Comparison of ENCODE assay signal across 27 cellular contexts in genomic region chr5:57741326-57741725, GRCh38.
"Had no signal": no experiment of that assay in that cellular context is flagged by ENCODE, and none has a peak within 500 bp of the region (broad histone marks: within the 10 kb centered on the region; RNA-seq: fewer than 3 reads in every experiment).

No MANE protein-coding gene starts in this region.

- H3K4me3 Mint-ChIP-seq: activated CD4-positive, alpha-beta memory T cell treated with anti-CD3 and anti-CD28 coated beads for 36 hours; activated CD4-positive, alpha-beta T cell treated with anti-CD3 and anti-CD28 coated beads, Interleukin-2, amount 10 ng/mL, durations not matched to agents 24 days and 14 days; activated naive CD4-positive, alpha-beta T cell treated with anti-CD3 and anti-CD28 coated beads for 36 hours; activated naive CD8-positive, alpha-beta T cell treated with anti-CD3 and anti-CD28 coated beads for 36 hours; activated T-helper 1 cell treated with anti-CD3 and anti-CD28 coated beads, Interleukin-12 subunit alpha, Interleukin-12 subunit beta, Interleukin-2, Interleukin-4 antibody, amounts not matched to agents 30 ng/mL and 10 ng/mL and 1 ng/mL, durations not matched to agents 14 hours and 24 hours and 36 hours; mesothelial cell of epicardium; naive B cell; neural crest cell; T-helper 17 cell had no signal

- H3K27ac ChIP-seq: adrenal gland, body of pancreas, coronary artery, suprapubic skin, tibial artery, upper lobe of right lung had no signal

- H3K27ac Mint-ChIP-seq: activated CD4-positive, alpha-beta memory T cell treated with anti-CD3 and anti-CD28 coated beads for 36 hours; activated CD4-positive, alpha-beta T cell treated with anti-CD3 and anti-CD28 coated beads, Interleukin-2, amount 10 ng/mL, durations not matched to agents 24 days and 14 days; activated naive CD4-positive, alpha-beta T cell treated with anti-CD3 and anti-CD28 coated beads for 36 hours; activated naive CD8-positive, alpha-beta T cell treated with anti-CD3 and anti-CD28 coated beads for 36 hours; activated T-helper 1 cell treated with anti-CD3 and anti-CD28 coated beads, Interleukin-12 subunit alpha, Interleukin-12 subunit beta, Interleukin-2, Interleukin-4 antibody, amounts not matched to agents 30 ng/mL and 10 ng/mL and 1 ng/mL, durations not matched to agents 14 hours and 24 hours and 36 hours; mesothelial cell of epicardium; naive B cell; T-helper 17 cell had no signal

- DNase-seq: activated CD4-positive, alpha-beta memory T cell treated with anti-CD3 and anti-CD28 coated beads for 36 hours; activated CD4-positive, alpha-beta T cell treated with anti-CD3 and anti-CD28 coated beads, Interleukin-2, amount 10 ng/mL, durations not matched to agents 24 days and 14 days; activated CD4-positive, CD25-positive, alpha-beta regulatory T cell treated with anti-CD3 and anti-CD28 coated beads, Interleukin-2, amount 50 U/mL, for 72 hours; activated CD8-positive, alpha-beta memory T cell treated with anti-CD3 and anti-CD28 coated beads, Interleukin-2, amount 50 U/mL, for 4 hours; activated effector memory CD4-positive, alpha-beta T cell treated with anti-CD3 and anti-CD28 coated beads, Interleukin-2, amount 50 U/mL, for 16 hours; activated naive CD4-positive, alpha-beta T cell treated with anti-CD3 and anti-CD28 coated beads for 36 hours; activated naive CD8-positive, alpha-beta T cell treated with anti-CD3 and anti-CD28 coated beads for 36 hours; activated T-cell treated with anti-CD3 and anti-CD28 coated beads, Interleukin-2, amount 50 U/mL, for 1 hour; adrenal gland; aorta; body of pancreas; left cardiac atrium; naive B cell; nucleus accumbens; posterior cingulate gyrus; right cardiac atrium; stimulated activated CD4-positive, alpha-beta T cell treated with anti-CD3 and anti-CD28 coated beads, Interleukin-15, amount 100 ng/mL, for 24 hours; stimulated activated CD4-positive, alpha-beta T cell treated with anti-CD3 and anti-CD28 coated beads, Interleukin-2, amount 100 ng/mL, for 24 hours; stimulated activated naive CD4-positive, alpha-beta T cell; T-helper 17 cell; tibial artery; upper lobe of right lung had no signal

- H3K36me3 Mint-ChIP-seq: activated CD4-positive, alpha-beta memory T cell treated with anti-CD3 and anti-CD28 coated beads for 36 hours; activated naive CD8-positive, alpha-beta T cell treated with anti-CD3 and anti-CD28 coated beads for 36 hours; mesothelial cell of epicardium; naive B cell had no signal

- H3K36me3 ChIP-seq: adrenal gland, suprapubic skin, tibial artery, upper lobe of right lung had no signal

- H3K27me3 Mint-ChIP-seq: activated CD4-positive, alpha-beta memory T cell treated with anti-CD3 and anti-CD28 coated beads for 36 hours; activated CD4-positive, alpha-beta T cell treated with anti-CD3 and anti-CD28 coated beads, Interleukin-2, amount 10 ng/mL, durations not matched to agents 24 days and 14 days; activated naive CD8-positive, alpha-beta T cell treated with anti-CD3 and anti-CD28 coated beads for 36 hours; naive B cell had no signal

- H3K4me1 Mint-ChIP-seq: activated CD4-positive, alpha-beta T cell treated with anti-CD3 and anti-CD28 coated beads, Interleukin-2, amount 10 ng/mL, durations not matched to agents 24 days and 14 days; activated naive CD8-positive, alpha-beta T cell treated with anti-CD3 and anti-CD28 coated beads for 36 hours; naive B cell had no signal

- H3K4me3 ChIP-seq: adrenal gland, body of pancreas, coronary artery, suprapubic skin, tibial artery, upper lobe of right lung had no signal

- H3K27me3 ChIP-seq: adrenal gland, body of pancreas, suprapubic skin, tibial artery, upper lobe of right lung had no signal

- H3K9me3 ChIP-seq: adrenal gland, body of pancreas, suprapubic skin, tibial artery, upper lobe of right lung had no signal

- ATAC-seq: body of pancreas, left cardiac atrium, right cardiac atrium, T-helper 17 cell, upper lobe of right lung had no signal

- H3K9me3 Mint-ChIP-seq: activated CD4-positive, alpha-beta memory T cell treated with anti-CD3 and anti-CD28 coated beads for 36 hours; activated CD4-positive, alpha-beta T cell treated with anti-CD3 and anti-CD28 coated beads, Interleukin-2, amount 10 ng/mL, durations not matched to agents 24 days and 14 days; activated naive CD4-positive, alpha-beta T cell treated with anti-CD3 and anti-CD28 coated beads for 36 hours; activated naive CD8-positive, alpha-beta T cell treated with anti-CD3 and anti-CD28 coated beads for 36 hours; activated T-helper 1 cell treated with anti-CD3 and anti-CD28 coated beads, Interleukin-12 subunit alpha, Interleukin-12 subunit beta, Interleukin-2, Interleukin-4 antibody, amounts not matched to agents 30 ng/mL and 10 ng/mL and 1 ng/mL, durations not matched to agents 14 hours and 24 hours and 36 hours; mesothelial cell of epicardium; naive B cell; neural crest cell had no signal

- H3K4me1 ChIP-seq: body of pancreas, suprapubic skin, upper lobe of right lung had no signal
